Comparison of ENCODE assay signal across 8 cellular contexts in the genomic region with DNA sequence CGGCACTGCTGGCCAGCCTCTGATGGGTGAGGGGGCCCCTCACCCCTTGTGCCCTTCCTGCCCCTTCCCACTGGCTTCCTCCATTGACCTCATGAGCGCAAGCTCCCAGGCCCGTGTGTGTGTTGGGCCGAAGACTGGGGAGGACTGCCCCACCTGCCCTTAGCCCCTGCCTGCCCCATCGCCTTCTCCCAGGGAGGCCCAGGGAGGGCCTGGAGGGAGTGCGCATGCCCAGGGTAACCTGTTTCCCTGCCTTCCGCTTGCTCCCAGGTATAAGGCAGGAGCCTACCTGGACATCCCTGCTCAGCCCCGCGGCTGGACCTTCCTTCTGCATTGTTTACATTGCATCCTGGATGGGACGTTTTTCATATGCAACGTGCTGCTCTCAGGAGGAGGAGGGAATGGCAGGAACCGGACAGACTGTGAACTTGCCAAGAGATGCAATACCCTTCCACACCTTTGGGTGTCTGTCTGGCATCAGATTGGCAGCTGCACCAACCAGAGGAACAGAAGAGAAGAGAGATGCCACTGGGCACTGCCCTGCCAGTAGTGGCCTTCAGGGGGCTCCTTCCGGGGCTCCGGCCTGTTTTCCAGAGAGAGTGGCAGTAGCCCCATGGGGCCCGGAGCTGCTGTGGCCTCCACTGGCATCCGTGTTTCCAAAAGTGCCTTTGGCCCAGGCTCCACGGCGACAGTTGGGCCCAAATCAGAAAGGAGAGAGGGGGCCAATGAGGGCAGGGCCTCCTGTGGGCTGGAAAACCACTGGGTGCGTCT. TPM values are rescaled to one million over a fixed set of nuclear protein-coding genes. Genes with fewer than 3 reads are reported as not detected.
DNase-seq lines count a peak whose midpoint lies in the region; ATAC-seq and TF ChIP-seq lines count a peak whose summit lies in the region.

No MANE protein-coding gene starts in this region.

- TF ChIP-seq CTCF in GM13977 (IDR thresholded peaks at IDR 0.05; ENCODE audit: extremely low read depth, insufficient read depth, missing control alignments): no peak

- H3K36me3 ChIP-seq in neuronal stem cell (replicated peaks in 1 of 2; ENCODE audit: control insufficient read depth in 2 of 2, insufficient read depth in 2 of 2, low read length in 2 of 2): no peaks in the 10 kb centered on the region

- H2BK5ac ChIP-seq in neuronal stem cell (ENCODE audit: low read length): no peak overlapping the region

- no peak overlapping the region for H3K4me3 Mint-ChIP-seq in dendritic cell treated with granulocyte-macrophage colony-stimulating factor and Interleukin-4, amounts not matched to agents 40 ng/mL and 50 ng/mL, for 4 days

- no peak overlapping the region for H3K27ac ChIP-seq in neuronal stem cell (replicated peaks; ENCODE audit: low read length)

- ATAC-seq in GM19463 (IDR thresholded peaks at IDR 0.05; ENCODE audit: unreplicated experiment): no peak

- peaks cover 0 to 11% (median 3%) of the 10 kb centered on the region in 3 experiments for H3K27me3 ChIP-seq in neuronal stem cell (ENCODE audit: control insufficient read depth in 3 of 3, insufficient read depth in 3 of 3, low read depth in 1 of 3, low read length in 3 of 3)

- no peaks in the 10 kb centered on the region for H3K36me3 Mint-ChIP-seq in dendritic cell treated with granulocyte-macrophage colony-stimulating factor and Interleukin-4, amounts not matched to agents 40 ng/mL and 50 ng/mL, for 4 days (ENCODE audit: low read depth)

- no peak overlapping the region for H2BK15ac ChIP-seq in neuronal stem cell (ENCODE audit: low read length)

- peak overlapping the region; percentile 44 for H2AK5ac ChIP-seq in neuronal stem cell (ENCODE audit: low read depth, low read length)

- H4K8ac ChIP-seq in neuronal stem cell (ENCODE audit: low read depth, low read length): no peak overlapping the region

- H3K9me3 ChIP-seq in neuronal stem cell (replicated peaks in 1 of 2; ENCODE audit: control insufficient read depth in 2 of 2, insufficient read depth in 1 of 2, low read depth in 1 of 2, low read length in 2 of 2): no peaks in the 10 kb centered on the region

- H3K27me3 Mint-ChIP-seq in dendritic cell treated with granulocyte-macrophage colony-stimulating factor and Interleukin-4, amounts not matched to agents 40 ng/mL and 50 ng/mL, for 4 days: peaks cover 16% of the 10 kb centered on the region

- no peak overlapping the region for H3K14ac ChIP-seq in neuronal stem cell (ENCODE audit: low read length)

- intact Hi-C loops in dendritic cell treated with granulocyte-macrophage colony-stimulating factor and Interleukin-4, amounts not matched to agents 40 ng/mL and 50 ng/mL, for 4 days (cut with micrococcal nuclease): no loop called here

- H3K4me2 ChIP-seq in neuronal stem cell (ENCODE audit: insufficient read depth, low read length, poor library complexity, severe bottlenecking): no peak overlapping the region

- WGBS in neuronal stem cell (ENCODE audit: extremely low coverage in 2 of 2, insufficient read length in 2 of 2, insufficient replicate concordance in 1 of 2), 2 donors: no CpG with 5 or more reads among the region's 19 CpGs

- no peak overlapping the region for H2BK120ac ChIP-seq in neuronal stem cell (ENCODE audit: low read depth, low read length)

- DNase-seq in EL (peak; percentile 42), NAMALWA (ENCODE audit: low spot score) (peak; percentile 38), neuronal stem cell (ENCODE audit: low spot score) (no peak), middle frontal gyrus (ENCODE audit: extremely low spot score, low spot score) (no peak), germinal center (ENCODE audit: low spot score) (no peak), GM13977 (ENCODE audit: low spot score) (no peak)

- H4K91ac ChIP-seq in neuronal stem cell (ENCODE audit: low read depth, low read length, poor library complexity): no peak overlapping the region

- peaks cover 10% of the 10 kb centered on the region in 2 donors for H3K4me1 ChIP-seq in neuronal stem cell (ENCODE audit: control insufficient read depth in 2 of 2, insufficient read depth in 1 of 2, low read depth in 1 of 2, low read length in 2 of 2)

- peak overlapping the region; percentile 71 for H2AFZ ChIP-seq in neuronal stem cell (ENCODE audit: low read length)

- H3K27ac Mint-ChIP-seq in dendritic cell treated with granulocyte-macrophage colony-stimulating factor and Interleukin-4, amounts not matched to agents 40 ng/mL and 50 ng/mL, for 4 days: peak overlapping the region; percentile 14

- no peaks in the 10 kb centered on the region for H3K9me3 Mint-ChIP-seq in dendritic cell treated with granulocyte-macrophage colony-stimulating factor and Interleukin-4, amounts not matched to agents 40 ng/mL and 50 ng/mL, for 4 days

- no peak overlapping the region for H3K4me3 ChIP-seq in neuronal stem cell (ENCODE audit: low read length in 2 of 2)

- no peaks in the 10 kb centered on the region for H3K79me1 ChIP-seq in neuronal stem cell (ENCODE audit: low read depth, low read length)

- H3K9ac ChIP-seq in neuronal stem cell (ENCODE audit: low read depth, low read length, poor library complexity): peak overlapping the region; percentile 0

- H3K4me1 Mint-ChIP-seq in dendritic cell treated with granulocyte-macrophage colony-stimulating factor and Interleukin-4, amounts not matched to agents 40 ng/mL and 50 ng/mL, for 4 days (ENCODE audit: low read depth): peaks cover 44% of the 10 kb centered on the region

- in situ Hi-C loops in GM13977 (cut with MboI; ENCODE audit: low pct_unique_long_range_greater_than_20kb, low sequenced_read_pairs, unreplicated experiment): no loop called here

- H3K23ac ChIP-seq in neuronal stem cell (ENCODE audit: low read depth, low read length, poor library complexity): no peak overlapping the region

- peak overlapping the region; percentile 5 for H3K18ac ChIP-seq in neuronal stem cell (ENCODE audit: low read length)

- no peak overlapping the region for H2BK12ac ChIP-seq in neuronal stem cell (ENCODE audit: low read length)

- no peak overlapping the region for H3K4ac ChIP-seq in neuronal stem cell (ENCODE audit: low read length)

RNA-seq across cellular contexts. Expression of gene DLL4, which starts 8.8 kb away (rescaled TPM):
- 0.20 TPM for polyA plus RNA-seq in neuronal stem cell (2013, experiment 1 of 2)
- 0.21 TPM for polyA plus RNA-seq in neuronal stem cell (2013, experiment 2 of 2)

RNA-seq across cellular contexts. Expression of gene CHAC1, which starts 15.3 kb away (rescaled TPM):
- polyA plus RNA-seq in neuronal stem cell (2013, experiment 1 of 2): 3.9 TPM
- polyA plus RNA-seq in neuronal stem cell (2013, experiment 2 of 2): 3.7 TPM

RNA-seq across cellular contexts. Expression of gene VPS18, which starts 43.7 kb away (rescaled TPM):
- polyA plus RNA-seq in neuronal stem cell (2013, experiment 1 of 2): 6.1 TPM
- polyA plus RNA-seq in neuronal stem cell (2013, experiment 2 of 2): 6.0 TPM

Comparison
In these comparisons a context has a peak if more than half of its experiments do, and no peak if none do; other contexts are left out.
1. DNase-seq: peak in EL (single experiment) and NAMALWA (single experiment); none in neuronal stem cell (single experiment), middle frontal gyrus (single experiment), germinal center (single experiment) and GM13977 (single experiment).